Comparison of ENCODE assay signal across 1 cellular context in the genomic region with DNA sequence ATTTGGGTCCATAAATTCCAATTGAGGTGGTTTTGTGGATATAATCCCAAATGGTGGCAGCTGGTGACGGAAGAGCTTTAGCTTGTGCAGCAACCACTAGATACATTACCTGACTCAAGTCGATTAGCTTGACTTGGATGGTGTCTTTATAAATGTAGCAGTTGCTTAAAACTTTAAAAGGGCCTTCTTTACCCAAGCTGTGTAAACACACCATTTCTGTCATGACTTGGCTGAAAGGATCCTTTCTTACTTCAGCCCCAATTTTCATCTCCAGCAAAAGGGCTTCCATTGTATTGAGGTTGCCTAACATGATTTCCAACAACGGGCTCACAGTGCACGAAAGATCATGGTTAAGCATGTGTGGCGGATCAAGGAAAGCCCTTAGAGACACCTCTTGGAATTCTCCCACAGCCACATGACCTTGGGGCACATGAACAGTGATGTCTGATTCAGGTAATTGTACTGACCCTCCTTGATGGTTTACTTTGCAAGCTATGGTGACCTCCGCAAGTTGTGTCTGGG.
TF ChIP-seq lines count a peak whose summit lies in the region.

No MANE protein-coding gene starts in this region.

TF ChIP-seq in WTC11, 78 proteins besides CTCF, POLR2A, EP300 and RAD21:
- no peak for TF ChIP-seq CREM (CRISPR knock-in tag; IDR thresholded peaks at IDR 0.05)
- TF ChIP-seq SMAD3 (CRISPR knock-in tag; IDR thresholded peaks at IDR 0.05; ENCODE audit: borderline replicate concordance) = no peak
- TF ChIP-seq ELF4 (CRISPR knock-in tag; IDR thresholded peaks at IDR 0.05; ENCODE audit: low read depth) = no peak
- no peak for TF ChIP-seq NR2C2 (CRISPR knock-in tag; IDR thresholded peaks at IDR 0.05)
- TF ChIP-seq, protein P1, sequence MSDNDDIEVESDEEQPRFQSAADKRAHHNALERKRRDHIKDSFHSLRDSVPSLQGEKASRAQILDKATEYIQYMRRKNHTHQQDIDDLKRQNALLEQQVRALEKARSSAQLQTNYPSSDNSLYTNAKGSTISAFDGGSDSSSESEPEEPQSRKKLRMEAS (CRISPR knock-in tag; IDR thresholded peaks at IDR 0.05) = no peak
- no peak for TF ChIP-seq ATF1 (CRISPR knock-in tag; IDR thresholded peaks at IDR 0.05)
- TF ChIP-seq, protein P2, sequence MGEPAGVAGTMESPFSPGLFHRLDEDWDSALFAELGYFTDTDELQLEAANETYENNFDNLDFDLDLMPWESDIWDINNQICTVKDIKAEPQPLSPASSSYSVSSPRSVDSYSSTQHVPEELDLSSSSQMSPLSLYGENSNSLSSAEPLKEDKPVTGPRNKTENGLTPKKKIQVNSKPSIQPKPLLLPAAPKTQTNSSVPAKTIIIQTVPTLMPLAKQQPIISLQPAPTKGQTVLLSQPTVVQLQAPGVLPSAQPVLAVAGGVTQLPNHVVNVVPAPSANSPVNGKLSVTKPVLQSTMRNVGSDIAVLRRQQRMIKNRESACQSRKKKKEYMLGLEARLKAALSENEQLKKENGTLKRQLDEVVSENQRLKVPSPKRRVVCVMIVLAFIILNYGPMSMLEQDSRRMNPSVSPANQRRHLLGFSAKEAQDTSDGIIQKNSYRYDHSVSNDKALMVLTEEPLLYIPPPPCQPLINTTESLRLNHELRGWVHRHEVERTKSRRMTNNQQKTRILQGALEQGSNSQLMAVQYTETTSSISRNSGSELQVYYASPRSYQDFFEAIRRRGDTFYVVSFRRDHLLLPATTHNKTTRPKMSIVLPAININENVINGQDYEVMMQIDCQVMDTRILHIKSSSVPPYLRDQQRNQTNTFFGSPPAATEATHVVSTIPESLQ (CRISPR knock-in tag; IDR thresholded peaks at IDR 0.05) = no peak
